1 cellular context compared by ENCODE assay signal in the genomic region with DNA sequence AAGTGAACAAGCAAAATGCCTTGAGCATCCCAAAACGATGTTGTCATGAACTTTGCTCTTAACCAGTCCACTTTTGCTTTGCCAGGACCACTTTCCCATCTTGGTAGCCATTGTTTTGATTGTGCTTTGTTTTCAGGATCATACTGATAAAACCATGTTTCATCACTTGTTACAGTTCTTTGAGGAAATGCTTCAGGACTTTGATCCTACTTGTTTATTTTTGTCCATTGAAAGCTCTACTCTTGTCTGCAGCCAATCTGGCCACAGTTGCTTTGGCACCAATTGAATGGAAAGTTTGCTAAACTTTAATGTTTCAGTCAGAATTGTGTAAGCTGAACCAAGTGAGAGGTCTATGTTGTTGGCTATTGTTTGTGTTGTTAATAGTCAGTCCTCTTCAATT.
TF ChIP-seq lines count a peak whose summit lies in the region.

No MANE protein-coding gene starts in this region.

TF ChIP-seq in HepG2, 621 proteins besides CTCF, POLR2A, EP300 and RAD21:
- peak; percentile 93 for TF ChIP-seq SOX5 (CRISPR knock-in tag; IDR thresholded peaks at IDR 0.05; ENCODE audit: borderline replicate concordance)
- peak; percentile 26; the same call in 1 of the 2 replicates for TF ChIP-seq TCF7 (IDR thresholded peaks at IDR 0.05; ENCODE audit: low read depth)
- TF ChIP-seq, protein P1, sequence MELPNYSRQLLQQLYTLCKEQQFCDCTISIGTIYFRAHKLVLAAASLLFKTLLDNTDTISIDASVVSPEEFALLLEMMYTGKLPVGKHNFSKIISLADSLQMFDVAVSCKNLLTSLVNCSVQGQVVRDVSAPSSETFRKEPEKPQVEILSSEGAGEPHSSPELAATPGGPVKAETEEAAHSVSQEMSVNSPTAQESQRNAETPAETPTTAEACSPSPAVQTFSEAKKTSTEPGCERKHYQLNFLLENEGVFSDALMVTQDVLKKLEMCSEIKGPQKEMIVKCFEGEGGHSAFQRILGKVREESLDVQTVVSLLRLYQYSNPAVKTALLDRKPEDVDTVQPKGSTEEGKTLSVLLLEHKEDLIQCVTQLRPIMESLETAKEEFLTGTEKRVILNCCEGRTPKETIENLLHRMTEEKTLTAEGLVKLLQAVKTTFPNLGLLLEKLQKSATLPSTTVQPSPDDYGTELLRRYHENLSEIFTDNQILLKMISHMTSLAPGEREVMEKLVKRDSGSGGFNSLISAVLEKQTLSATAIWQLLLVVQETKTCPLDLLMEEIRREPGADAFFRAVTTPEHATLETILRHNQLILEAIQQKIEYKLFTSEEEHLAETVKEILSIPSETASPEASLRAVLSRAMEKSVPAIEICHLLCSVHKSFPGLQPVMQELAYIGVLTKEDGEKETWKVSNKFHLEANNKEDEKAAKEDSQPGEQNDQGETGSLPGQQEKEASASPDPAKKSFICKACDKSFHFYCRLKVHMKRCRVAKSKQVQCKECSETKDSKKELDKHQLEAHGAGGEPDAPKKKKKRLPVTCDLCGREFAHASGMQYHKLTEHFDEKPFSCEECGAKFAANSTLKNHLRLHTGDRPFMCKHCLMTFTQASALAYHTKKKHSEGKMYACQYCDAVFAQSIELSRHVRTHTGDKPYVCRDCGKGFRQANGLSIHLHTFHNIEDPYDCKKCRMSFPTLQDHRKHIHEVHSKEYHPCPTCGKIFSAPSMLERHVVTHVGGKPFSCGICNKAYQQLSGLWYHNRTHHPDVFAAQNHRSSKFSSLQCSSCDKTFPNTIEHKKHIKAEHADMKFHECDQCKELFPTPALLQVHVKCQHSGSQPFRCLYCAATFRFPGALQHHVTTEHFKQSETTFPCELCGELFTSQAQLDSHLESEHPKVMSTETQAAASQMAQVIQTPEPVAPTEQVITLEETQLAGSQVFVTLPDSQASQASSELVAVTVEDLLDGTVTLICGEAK (IDR thresholded peaks at IDR 0.05) = peak; percentile 22; the same call in 1 of the 2 replicates
- TF ChIP-seq, protein P1 (CRISPR knock-in tag; IDR thresholded peaks at IDR 0.05) = no peak; the same call in 1 of the 2 replicates
- peak; percentile 40; the same call in 1 of the 2 replicates for TF ChIP-seq EHMT2 (IDR thresholded peaks at IDR 0.05; ENCODE audit: borderline replicate concordance, low read depth, low read length)
- TF ChIP-seq ZNF263 (CRISPR knock-in tag; IDR thresholded peaks at IDR 0.05) = no peak
- 0 out of 2 replicates have a peak, but pooled peaks have one; percentile 19 for TF ChIP-seq PHF21A (CRISPR knock-in tag; IDR thresholded peaks at IDR 0.05)
- TF ChIP-seq HNF4A (CRISPR knock-in tag; IDR thresholded peaks at IDR 0.05) = peak; percentile 78
- TF ChIP-seq SOX13 (IDR thresholded peaks at IDR 0.05) = no peak
- peak in 1 of 2 experiments; percentile 94; a peak in 2 of 4 replicates for TF ChIP-seq SOX13 (CRISPR knock-in tag; conservative IDR thresholded peaks at IDR 0.05 in 1 of 2, IDR thresholded peaks at IDR 0.05 in 1 of 2)
- TF ChIP-seq, protein P2, sequence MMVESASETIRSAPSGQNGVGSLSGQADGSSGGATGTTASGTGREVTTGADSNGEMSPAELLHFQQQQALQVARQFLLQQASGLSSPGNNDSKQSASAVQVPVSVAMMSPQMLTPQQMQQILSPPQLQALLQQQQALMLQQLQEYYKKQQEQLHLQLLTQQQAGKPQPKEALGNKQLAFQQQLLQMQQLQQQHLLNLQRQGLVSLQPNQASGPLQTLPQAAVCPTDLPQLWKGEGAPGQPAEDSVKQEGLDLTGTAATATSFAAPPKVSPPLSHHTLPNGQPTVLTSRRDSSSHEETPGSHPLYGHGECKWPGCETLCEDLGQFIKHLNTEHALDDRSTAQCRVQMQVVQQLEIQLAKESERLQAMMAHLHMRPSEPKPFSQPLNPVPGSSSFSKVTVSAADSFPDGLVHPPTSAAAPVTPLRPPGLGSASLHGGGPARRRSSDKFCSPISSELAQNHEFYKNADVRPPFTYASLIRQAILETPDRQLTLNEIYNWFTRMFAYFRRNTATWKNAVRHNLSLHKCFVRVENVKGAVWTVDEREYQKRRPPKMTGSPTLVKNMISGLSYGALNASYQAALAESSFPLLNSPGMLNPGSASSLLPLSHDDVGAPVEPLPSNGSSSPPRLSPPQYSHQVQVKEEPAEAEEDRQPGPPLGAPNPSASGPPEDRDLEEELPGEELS (CRISPR knock-in tag; IDR thresholded peaks at IDR 0.05) = peak; percentile 45; the same call in 1 of the 2 replicates
- no peak for TF ChIP-seq FOXP1 (IDR thresholded peaks at IDR 0.05)
- peak; percentile 49; the same call in 1 of the 2 replicates for TF ChIP-seq FOXP1 (CRISPR knock-in tag; IDR thresholded peaks at IDR 0.05)
- peak; percentile 68 for TF ChIP-seq FOXA3 (CRISPR knock-in tag; IDR thresholded peaks at IDR 0.05)
- no peak for TF ChIP-seq ZNF101 (CRISPR knock-in tag; IDR thresholded peaks at IDR 0.05; ENCODE audit: borderline replicate concordance, low read depth)
- no peak for TF ChIP-seq FOXA1 (IDR thresholded peaks at IDR 0.05)
- peak; percentile 66 for TF ChIP-seq FOXA1 (CRISPR knock-in tag; IDR thresholded peaks at IDR 0.05)
- TF ChIP-seq, protein P3, sequence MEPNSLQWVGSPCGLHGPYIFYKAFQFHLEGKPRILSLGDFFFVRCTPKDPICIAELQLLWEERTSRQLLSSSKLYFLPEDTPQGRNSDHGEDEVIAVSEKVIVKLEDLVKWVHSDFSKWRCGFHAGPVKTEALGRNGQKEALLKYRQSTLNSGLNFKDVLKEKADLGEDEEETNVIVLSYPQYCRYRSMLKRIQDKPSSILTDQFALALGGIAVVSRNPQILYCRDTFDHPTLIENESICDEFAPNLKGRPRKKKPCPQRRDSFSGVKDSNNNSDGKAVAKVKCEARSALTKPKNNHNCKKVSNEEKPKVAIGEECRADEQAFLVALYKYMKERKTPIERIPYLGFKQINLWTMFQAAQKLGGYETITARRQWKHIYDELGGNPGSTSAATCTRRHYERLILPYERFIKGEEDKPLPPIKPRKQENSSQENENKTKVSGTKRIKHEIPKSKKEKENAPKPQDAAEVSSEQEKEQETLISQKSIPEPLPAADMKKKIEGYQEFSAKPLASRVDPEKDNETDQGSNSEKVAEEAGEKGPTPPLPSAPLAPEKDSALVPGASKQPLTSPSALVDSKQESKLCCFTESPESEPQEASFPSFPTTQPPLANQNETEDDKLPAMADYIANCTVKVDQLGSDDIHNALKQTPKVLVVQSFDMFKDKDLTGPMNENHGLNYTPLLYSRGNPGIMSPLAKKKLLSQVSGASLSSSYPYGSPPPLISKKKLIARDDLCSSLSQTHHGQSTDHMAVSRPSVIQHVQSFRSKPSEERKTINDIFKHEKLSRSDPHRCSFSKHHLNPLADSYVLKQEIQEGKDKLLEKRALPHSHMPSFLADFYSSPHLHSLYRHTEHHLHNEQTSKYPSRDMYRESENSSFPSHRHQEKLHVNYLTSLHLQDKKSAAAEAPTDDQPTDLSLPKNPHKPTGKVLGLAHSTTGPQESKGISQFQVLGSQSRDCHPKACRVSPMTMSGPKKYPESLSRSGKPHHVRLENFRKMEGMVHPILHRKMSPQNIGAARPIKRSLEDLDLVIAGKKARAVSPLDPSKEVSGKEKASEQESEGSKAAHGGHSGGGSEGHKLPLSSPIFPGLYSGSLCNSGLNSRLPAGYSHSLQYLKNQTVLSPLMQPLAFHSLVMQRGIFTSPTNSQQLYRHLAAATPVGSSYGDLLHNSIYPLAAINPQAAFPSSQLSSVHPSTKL (CRISPR knock-in tag; IDR thresholded peaks at IDR 0.05) = peak; percentile 71; the same call in 1 of the 2 replicates
- TF ChIP-seq SOX6 (IDR thresholded peaks at IDR 0.05) = no peak
- peak; percentile 90 for TF ChIP-seq SOX6 (CRISPR knock-in tag; IDR thresholded peaks at IDR 0.05)
- TF ChIP-seq, protein P4, sequence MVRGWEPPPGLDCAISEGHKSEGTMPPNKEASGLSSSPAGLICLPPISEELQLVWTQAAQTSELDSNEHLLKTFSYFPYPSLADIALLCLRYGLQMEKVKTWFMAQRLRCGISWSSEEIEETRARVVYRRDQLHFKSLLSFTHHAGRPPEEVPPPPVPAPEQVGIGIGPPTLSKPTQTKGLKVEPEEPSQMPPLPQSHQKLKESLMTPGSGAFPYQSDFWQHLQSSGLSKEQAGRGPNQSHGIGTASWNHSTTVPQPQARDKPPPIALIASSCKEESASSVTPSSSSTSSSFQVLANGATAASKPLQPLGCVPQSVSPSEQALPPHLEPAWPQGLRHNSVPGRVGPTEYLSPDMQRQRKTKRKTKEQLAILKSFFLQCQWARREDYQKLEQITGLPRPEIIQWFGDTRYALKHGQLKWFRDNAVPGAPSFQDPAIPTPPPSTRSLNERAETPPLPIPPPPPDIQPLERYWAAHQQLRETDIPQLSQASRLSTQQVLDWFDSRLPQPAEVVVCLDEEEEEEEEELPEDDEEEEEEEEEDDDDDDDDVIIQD (CRISPR knock-in tag; IDR thresholded peaks at IDR 0.05; ENCODE audit: low read depth) = peak; percentile 20; the same call in 1 of the 2 replicates
- TF ChIP-seq ZNF232 (CRISPR knock-in tag; IDR thresholded peaks at IDR 0.05; ENCODE audit: borderline replicate concordance) = no peak
- no peak for TF ChIP-seq GATA4 (IDR thresholded peaks at IDR 0.05; ENCODE audit: borderline replicate concordance, low read depth)
- no peak for TF ChIP-seq RFX1 (IDR thresholded peaks at IDR 0.05)
- 0 out of 2 replicates have a peak, but pooled peaks have one; percentile 22 for TF ChIP-seq ELF3 (CRISPR knock-in tag; IDR thresholded peaks at IDR 0.05)
- peak; percentile 91 for TF ChIP-seq ZNF644 (CRISPR knock-in tag; IDR thresholded peaks at IDR 0.05; ENCODE audit: low read depth)
- no peak for TF ChIP-seq RXRA (CRISPR knock-in tag; IDR thresholded peaks at IDR 0.05)
- TF ChIP-seq BCL6 (CRISPR knock-in tag; IDR thresholded peaks at IDR 0.05) = peak; percentile 70
- 0 out of 2 replicates have a peak, but pooled peaks have one; percentile 37 for TF ChIP-seq GATAD2A (CRISPR knock-in tag; IDR thresholded peaks at IDR 0.05)
